In genomic region chr9:134846187-134846586, GRCh38 we compare ENCODE assay signal across 34 cellular contexts. TPM values are rescaled to one million over a fixed set of nuclear protein-coding genes. Genes with fewer than 3 reads are reported as not detected.
"Had no signal": no experiment of that assay in that cellular context is flagged by ENCODE, and none has a peak within 500 bp of the region (broad histone marks: within the 10 kb centered on the region; RNA-seq: fewer than 3 reads in every experiment).

No MANE protein-coding gene starts in this region.

- H3K9me3 ChIP-seq: adrenal gland, body of pancreas, breast epithelium, colonic mucosa, gastroesophageal sphincter had no signal

- H3K27me3 Mint-ChIP-seq: activated CD4-positive, alpha-beta memory T cell treated with anti-CD3 and anti-CD28 coated beads, Interleukin-2, amount 10 ng/mL, durations not matched to agents 7 days and 5 days; activated CD4-positive, alpha-beta T cell treated with anti-CD3 and anti-CD28 coated beads, Interleukin-2, amount 10 ng/mL, durations not matched to agents 7 days and 5 days; activated naive CD4-positive, alpha-beta T cell treated with anti-CD3 and anti-CD28 coated beads, Interleukin-2, amount 10 ng/mL, durations not matched to agents 7 days and 5 days; activated naive CD8-positive, alpha-beta T cell treated with anti-CD3 and anti-CD28 coated beads for 36 hours; activated naive CD8-positive, alpha-beta T cell treated with anti-CD3 and anti-CD28 coated beads, Interleukin-2, amount 50 U/mL, for 24 hours; activated T-cell treated with anti-CD3 and anti-CD28 coated beads, Interleukin-2, amount 50 U/mL, for 24 hours had no signal

- DNase-seq: activated CD4-positive, alpha-beta memory T cell treated with anti-CD3 and anti-CD28 coated beads, Interleukin-2, amount 10 ng/mL, durations not matched to agents 7 days and 5 days; activated CD4-positive, alpha-beta T cell treated with anti-CD3 and anti-CD28 coated beads for 1 hour; activated CD4-positive, alpha-beta T cell treated with anti-CD3 and anti-CD28 coated beads for 4 hours; activated CD4-positive, alpha-beta T cell treated with anti-CD3 and anti-CD28 coated beads, Interleukin-2, amount 10 ng/mL, durations not matched to agents 7 days and 5 days; activated CD4-positive, alpha-beta T cell treated with anti-CD3 and anti-CD28 coated beads, Interleukin-2, amount 50 U/mL, for 4 hours; activated CD8-positive, alpha-beta memory T cell treated with anti-CD3 and anti-CD28 coated beads, Interleukin-2, amount 50 U/mL, for 48 hours; activated gamma-delta T cell; activated naive CD4-positive, alpha-beta T cell; activated naive CD4-positive, alpha-beta T cell treated with anti-CD3 and anti-CD28 coated beads, Interleukin-2, amount 10 ng/mL, durations not matched to agents 7 days and 5 days; activated naive CD8-positive, alpha-beta T cell treated with anti-CD3 and anti-CD28 coated beads for 36 hours; activated naive CD8-positive, alpha-beta T cell treated with anti-CD3 and anti-CD28 coated beads, Interleukin-2, amount 50 U/mL, for 24 hours; activated T-cell treated with anti-CD3 and anti-CD28 coated beads for 4 hours; activated T-cell treated with anti-CD3 and anti-CD28 coated beads, Interleukin-2, amount 50 U/mL, for 24 hours; activated T-cell treated with anti-CD3 and anti-CD28 coated beads, Interleukin-2, amount 50 U/mL, for 72 hours; adrenal gland; amygdala; body of pancreas; central memory CD4-positive, alpha-beta T cell; cerebellar nuclear complex; colonic mucosa; effector CD8-positive, alpha-beta T cell; esophagus squamous epithelium; foreskin melanocyte; T-helper 2 cell had no signal

- H3K9me3 Mint-ChIP-seq: activated CD4-positive, alpha-beta memory T cell treated with anti-CD3 and anti-CD28 coated beads, Interleukin-2, amount 10 ng/mL, durations not matched to agents 7 days and 5 days; activated CD4-positive, alpha-beta T cell treated with anti-CD3 and anti-CD28 coated beads, Interleukin-2, amount 10 ng/mL, durations not matched to agents 7 days and 5 days; activated naive CD4-positive, alpha-beta T cell treated with anti-CD3 and anti-CD28 coated beads, Interleukin-2, amount 10 ng/mL, durations not matched to agents 7 days and 5 days; activated naive CD8-positive, alpha-beta T cell treated with anti-CD3 and anti-CD28 coated beads for 36 hours; activated naive CD8-positive, alpha-beta T cell treated with anti-CD3 and anti-CD28 coated beads, Interleukin-2, amount 50 U/mL, for 24 hours; activated T-cell treated with anti-CD3 and anti-CD28 coated beads, Interleukin-2, amount 50 U/mL, for 24 hours; activated T-cell treated with anti-CD3 and anti-CD28 coated beads, Interleukin-2, amount 50 U/mL, for 72 hours had no signal

- H3K36me3 ChIP-seq: breast epithelium, cardiac muscle cell, colonic mucosa had no signal

- H3K27ac Mint-ChIP-seq: activated CD4-positive, alpha-beta memory T cell treated with anti-CD3 and anti-CD28 coated beads, Interleukin-2, amount 10 ng/mL, durations not matched to agents 7 days and 5 days; activated CD4-positive, alpha-beta T cell treated with anti-CD3 and anti-CD28 coated beads, Interleukin-2, amount 10 ng/mL, durations not matched to agents 7 days and 5 days; activated naive CD4-positive, alpha-beta T cell treated with anti-CD3 and anti-CD28 coated beads, Interleukin-2, amount 10 ng/mL, durations not matched to agents 7 days and 5 days; activated naive CD8-positive, alpha-beta T cell treated with anti-CD3 and anti-CD28 coated beads for 36 hours; activated naive CD8-positive, alpha-beta T cell treated with anti-CD3 and anti-CD28 coated beads, Interleukin-2, amount 50 U/mL, for 24 hours; activated T-cell treated with anti-CD3 and anti-CD28 coated beads, Interleukin-2, amount 50 U/mL, for 24 hours; activated T-cell treated with anti-CD3 and anti-CD28 coated beads, Interleukin-2, amount 50 U/mL, for 72 hours had no signal

- H3K4me3 ChIP-seq: adrenal gland, body of pancreas, breast epithelium, cardiac muscle cell, colonic mucosa, esophagus squamous epithelium, gastroesophageal sphincter had no signal

- H3K27me3 ChIP-seq: adrenal gland, body of pancreas, breast epithelium, cardiac muscle cell, colonic mucosa, esophagus squamous epithelium, gastroesophageal sphincter had no signal

- H3K36me3 Mint-ChIP-seq: activated naive CD4-positive, alpha-beta T cell treated with anti-CD3 and anti-CD28 coated beads, Interleukin-2, amount 10 ng/mL, durations not matched to agents 7 days and 5 days; activated naive CD8-positive, alpha-beta T cell treated with anti-CD3 and anti-CD28 coated beads for 36 hours had no signal

- H3K27ac ChIP-seq: adrenal gland, body of pancreas, breast epithelium, cardiac muscle cell, colonic mucosa, epithelial cell of prostate, esophagus squamous epithelium, gastroesophageal sphincter had no signal

- H3K4me1 ChIP-seq: adrenal gland, body of pancreas, breast epithelium, colonic mucosa, esophagus squamous epithelium, gastroesophageal sphincter had no signal

- ATAC-seq: activated naive CD8-positive, alpha-beta T cell treated with anti-CD3 and anti-CD28 coated beads, Interleukin-2, amount 50 U/mL, for 24 hours; activated T-cell treated with anti-CD3 and anti-CD28 coated beads, Interleukin-2, amount 50 U/mL, for 72 hours; body of pancreas; gastroesophageal sphincter had no signal

- H3K4me1 Mint-ChIP-seq: activated CD4-positive, alpha-beta memory T cell treated with anti-CD3 and anti-CD28 coated beads, Interleukin-2, amount 10 ng/mL, durations not matched to agents 7 days and 5 days; activated CD4-positive, alpha-beta T cell treated with anti-CD3 and anti-CD28 coated beads, Interleukin-2, amount 10 ng/mL, durations not matched to agents 7 days and 5 days; activated naive CD4-positive, alpha-beta T cell treated with anti-CD3 and anti-CD28 coated beads, Interleukin-2, amount 10 ng/mL, durations not matched to agents 7 days and 5 days; activated naive CD8-positive, alpha-beta T cell treated with anti-CD3 and anti-CD28 coated beads for 36 hours; activated naive CD8-positive, alpha-beta T cell treated with anti-CD3 and anti-CD28 coated beads, Interleukin-2, amount 50 U/mL, for 24 hours had no signal

- H3K4me3 Mint-ChIP-seq: activated CD4-positive, alpha-beta memory T cell treated with anti-CD3 and anti-CD28 coated beads, Interleukin-2, amount 10 ng/mL, durations not matched to agents 7 days and 5 days; activated CD4-positive, alpha-beta T cell treated with anti-CD3 and anti-CD28 coated beads, Interleukin-2, amount 10 ng/mL, durations not matched to agents 7 days and 5 days; activated naive CD4-positive, alpha-beta T cell treated with anti-CD3 and anti-CD28 coated beads, Interleukin-2, amount 10 ng/mL, durations not matched to agents 7 days and 5 days; activated naive CD8-positive, alpha-beta T cell treated with anti-CD3 and anti-CD28 coated beads for 36 hours; activated naive CD8-positive, alpha-beta T cell treated with anti-CD3 and anti-CD28 coated beads, Interleukin-2, amount 50 U/mL, for 24 hours; activated T-cell treated with anti-CD3 and anti-CD28 coated beads, Interleukin-2, amount 50 U/mL, for 24 hours; activated T-cell treated with anti-CD3 and anti-CD28 coated beads, Interleukin-2, amount 50 U/mL, for 72 hours had no signal

RNA-seq across cellular contexts. Expression of gene FCN2, which starts 34.4 kb away (rescaled TPM):
- total RNA-seq: activated CD4-positive, alpha-beta memory T cell treated with anti-CD3 and anti-CD28 coated beads, Interleukin-2, amount 10 ng/mL, durations not matched to agents 7 days and 5 days; activated CD4-positive, alpha-beta T cell treated with anti-CD3 and anti-CD28 coated beads, Interleukin-2, amount 10 ng/mL, durations not matched to agents 7 days and 5 days; activated naive CD8-positive, alpha-beta T cell treated with anti-CD3 and anti-CD28 coated beads for 36 hours; activated T-cell treated with anti-CD3 and anti-CD28 coated beads, Interleukin-2, amount 50 U/mL, for 72 hours; body of pancreas; cardiac muscle cell; colonic mucosa; dermis microvascular lymphatic vessel endothelial cell; endothelial cell of umbilical vein; esophagus squamous epithelium; fibroblast of lung; fibroblast of villous mesenchyme; gastroesophageal sphincter; glomerular endothelial cell; T-helper 1 cell treated with Interleukin-12 subunit alpha and Interleukin-12 subunit beta and Interleukin-4 antibody, amounts not matched to agents 30 ng/mL and 1 ng/mL, for 36 hours had no signal
